1 cellular context compared by ENCODE assay signal in the genomic region with DNA sequence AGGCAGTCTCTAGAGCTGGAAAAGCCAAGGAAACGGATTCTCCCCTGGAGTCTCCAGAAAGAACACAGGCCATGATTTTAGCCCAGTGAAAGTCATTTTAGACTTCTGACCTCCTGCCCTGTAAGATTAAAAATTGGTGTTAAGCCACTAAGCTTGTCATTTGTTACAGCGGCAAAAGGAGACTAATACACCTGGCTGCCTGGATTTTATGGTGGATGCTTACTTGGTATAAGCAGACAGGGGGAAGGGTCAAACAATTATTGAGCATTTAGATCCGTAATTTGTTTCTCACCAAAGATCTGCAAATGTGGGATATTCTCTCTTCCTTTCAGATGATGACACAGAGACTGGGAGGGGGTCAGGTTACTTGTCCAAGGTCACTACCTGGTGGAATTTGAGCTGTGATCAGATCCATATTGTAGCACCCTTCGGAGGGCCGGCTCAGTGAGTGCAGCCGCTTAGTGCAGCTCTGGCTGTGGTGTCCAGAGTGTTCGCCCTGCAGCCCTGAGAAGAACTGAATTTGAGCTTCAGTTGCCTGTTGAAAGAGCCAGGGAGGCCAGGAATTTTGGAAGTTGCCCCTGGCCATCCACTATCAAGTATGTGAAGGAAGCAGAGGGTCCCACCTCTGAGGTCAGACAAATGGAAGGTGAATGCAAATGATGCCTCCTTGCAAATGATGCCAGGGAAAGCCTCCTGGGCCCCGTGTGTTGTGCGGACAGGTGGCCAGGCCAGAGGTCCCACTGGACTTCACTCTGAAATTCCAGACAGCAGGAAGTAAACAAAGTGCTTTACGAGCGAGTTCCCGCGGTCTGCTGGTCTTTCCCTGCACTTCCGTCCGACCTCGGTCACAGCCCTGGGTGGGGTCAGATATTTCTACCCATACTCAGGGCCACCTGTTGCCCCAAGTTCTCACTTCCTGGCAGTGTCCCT.
TF ChIP-seq lines count a peak whose summit lies in the region.

No MANE protein-coding gene starts in this region.

TF ChIP-seq in endothelial cell of umbilical vein, 7 proteins besides CTCF, POLR2A, EP300 and RAD21:
- no peak for TF ChIP-seq MYC (IDR thresholded peaks at IDR 0.05; ENCODE audit: low read depth, low read length)
- TF ChIP-seq GATA2 (IDR thresholded peaks at IDR 0.05; ENCODE audit: insufficient read depth, insufficient read length, low read depth, low read length): no peak
- no peak for TF ChIP-seq POLR2AphosphoS5 (IDR thresholded peaks at IDR 0.05; ENCODE audit: insufficient read depth, low read depth, low read length)
- no peak for TF ChIP-seq JUN (IDR thresholded peaks at IDR 0.05; ENCODE audit: borderline replicate concordance, insufficient read depth, insufficient read length, low read depth)
- TF ChIP-seq EZH2 (IDR thresholded peaks at IDR 0.05; ENCODE audit: borderline replicate concordance, low read depth, low read length, severe bottlenecking): no peak
- TF ChIP-seq, protein P1, sequence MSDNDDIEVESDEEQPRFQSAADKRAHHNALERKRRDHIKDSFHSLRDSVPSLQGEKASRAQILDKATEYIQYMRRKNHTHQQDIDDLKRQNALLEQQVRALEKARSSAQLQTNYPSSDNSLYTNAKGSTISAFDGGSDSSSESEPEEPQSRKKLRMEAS (IDR thresholded peaks at IDR 0.05; ENCODE audit: insufficient read depth, insufficient read length): no peak
- no peak for TF ChIP-seq FOS (IDR thresholded peaks at IDR 0.05; ENCODE audit: borderline replicate concordance, insufficient read depth, low read length)
